Comparison of ENCODE assay signal across 8 cellular contexts in the genomic region with DNA sequence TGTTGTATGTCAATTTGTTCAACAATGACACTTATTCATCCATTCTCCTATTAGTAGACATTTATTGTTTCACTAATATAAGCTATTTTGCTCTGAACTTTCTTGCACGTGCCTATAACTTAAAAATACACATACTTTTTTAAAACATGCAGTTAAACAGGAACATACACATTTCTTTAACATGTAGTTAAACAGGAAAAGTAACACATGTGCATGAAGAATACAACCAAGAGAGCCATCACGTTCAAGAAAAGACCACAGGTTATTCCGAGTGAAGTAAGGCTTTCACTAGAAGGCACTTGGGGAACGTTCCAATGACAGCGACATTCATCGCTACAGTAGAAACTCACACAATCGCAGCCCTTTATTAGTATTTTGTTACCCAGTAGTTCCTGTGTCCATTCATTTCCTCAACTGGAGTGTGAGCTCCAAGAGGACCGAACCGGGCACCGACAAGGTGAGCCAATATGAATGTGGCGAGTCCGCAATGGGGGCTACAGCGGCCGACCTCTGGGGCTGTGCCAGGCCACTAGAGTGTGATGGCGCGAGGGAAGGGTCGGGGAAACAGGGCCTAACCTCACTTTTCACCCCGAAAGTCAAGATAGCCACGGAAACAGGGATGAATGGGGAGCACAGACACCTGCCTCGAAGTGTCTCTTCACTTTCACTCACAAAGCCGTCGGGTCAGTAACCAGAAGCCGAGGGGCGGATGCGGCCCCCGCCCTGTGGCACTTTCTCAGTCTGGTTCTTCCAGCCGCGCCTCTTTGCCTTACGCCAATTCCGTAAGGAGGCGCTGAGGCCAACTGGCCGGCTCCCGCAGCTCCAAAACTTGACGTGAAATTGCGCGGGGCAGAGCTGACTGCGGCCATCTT. TPM values are rescaled to one million over a fixed set of nuclear protein-coding genes. Genes with fewer than 3 reads are reported as not detected.
DNase-seq lines count a peak whose midpoint lies in the region; ATAC-seq, FAIRE-seq and TF ChIP-seq lines count a peak whose summit lies in the region.

No MANE protein-coding gene starts in this region.

- DNase-seq in AG09309 (ENCODE audit: low read depth) (no peak), NCI-H2196 treated with DMSO at 0.1 percent for 48 hours (lab: John Stamatoyannopoulos, UW; ENCODE audit: unreplicated experiment) (peak; percentile 84), WERI-Rb-1 (peak; percentile 90), caudate nucleus (lab: John Stamatoyannopoulos, UW) (peak in 49 of 61 donors; percentile 37 to 96 (median 89)), kidney (peak; percentile 96)
- DNase-seq in stimulated activated CD4-positive, alpha-beta T cell treated with anti-CD3 and anti-CD28 coated beads, Interleukin-15, amount 100 ng/mL, for 24 hours, result peak; percentile 89

- intact Hi-C loops in kidney (cut with DNase I), result no loop called here

- H3K9me3 ChIP-seq in WERI-Rb-1 (ENCODE audit: severe bottlenecking) (no peaks in the 10 kb centered on the region), kidney (ENCODE audit: control insufficient read depth in 1 of 2, low read length in 2 of 2) (no peaks in the 10 kb centered on the region)

- no peaks in the 10 kb centered on the region for H3K27me3 ChIP-seq in WERI-Rb-1 (ENCODE audit: insufficient read depth, low read depth, severe bottlenecking)

- no peak for FAIRE-seq in kidney (lab: Jason Lieb, UNC)

- TF ChIP-seq CTCF in AG09309 (IDR thresholded peaks at IDR 0.05; ENCODE audit: control insufficient read depth, insufficient read depth, low read depth, low read length, missing control alignments) (no peak), WERI-Rb-1 (IDR thresholded peaks at IDR 0.05; ENCODE audit: low read depth, low read length) (no peak), kidney (IDR thresholded peaks at IDR 0.05; ENCODE audit: borderline replicate concordance, extremely low read depth, insufficient read depth) (no peak)

- peak overlapping the region; percentile 81 to 85 for H3K9ac ChIP-seq in kidney (ENCODE audit: low read length in 2 of 2)

- H3K4me1 ChIP-seq in kidney (ENCODE audit: control insufficient read depth in 1 of 2, insufficient read depth in 1 of 2, low read depth in 1 of 2, low read length in 2 of 2), result peaks cover 5 to 13% of the 10 kb centered on the region in 2 donors

- H3K36me3 ChIP-seq in WERI-Rb-1 (peaks cover 8% of the 10 kb centered on the region), kidney (ENCODE audit: control insufficient read depth in 1 of 2, insufficient read depth in 2 of 2, low read length in 2 of 2) (no peaks in the 10 kb centered on the region)

- ATAC-seq in GM19023 (IDR thresholded peaks at IDR 0.05; ENCODE audit: unreplicated experiment) (peak; percentile 53), HG03159 (IDR thresholded peaks at IDR 0.05; ENCODE audit: unreplicated experiment) (peak; percentile 60)

- H3K27ac ChIP-seq in WERI-Rb-1 (peak overlapping the region; percentile 98), caudate nucleus (ENCODE audit: low read depth, low read length) (peak overlapping the region; percentile 99), kidney (ENCODE audit: low read depth in 2 of 2, low read length in 2 of 2) (peak overlapping the region; percentile 99)

- H3K4me3 ChIP-seq in AG09309 (ENCODE audit: control insufficient read depth, low read depth, low read length) (peak overlapping the region; percentile 88), WERI-Rb-1 (ENCODE audit: low read depth, low read length) (peak overlapping the region; percentile 98), kidney (ENCODE audit: low read length in 2 of 2) (peak overlapping the region; percentile 85 to 89)

RNA-seq across cellular contexts. Expression of a gene that starts 0.8 kb away (rescaled TPM):
- total RNA-seq in kidney, result 189 TPM
- 125 TPM for polyA plus RNA-seq in kidney (ENCODE audit: insufficient read depth, low read depth, low replicate concordance)
